ENCODE assay signal across 23 cellular contexts in the genomic region with DNA sequence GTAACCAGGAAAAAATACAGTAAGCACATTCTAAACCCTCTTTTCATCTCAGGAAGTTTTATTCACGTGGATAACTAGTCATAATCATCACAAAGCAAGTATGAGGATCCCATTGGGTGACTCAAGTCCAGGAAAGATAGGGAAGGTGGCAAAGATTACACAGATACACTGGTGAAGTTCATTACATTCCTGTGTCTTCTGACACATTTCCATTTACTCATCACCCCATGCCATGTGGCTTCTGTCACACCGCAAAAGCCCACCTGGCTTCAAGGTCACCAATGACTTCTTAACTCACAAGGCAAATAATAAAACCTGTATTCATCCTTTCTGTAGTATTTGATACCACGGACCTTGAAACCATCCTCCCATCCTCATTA. TPM values are rescaled to one million over a fixed set of nuclear protein-coding genes. Genes with fewer than 3 reads are reported as not detected.
DNase-seq lines count a peak whose midpoint lies in the region; ATAC-seq and TF ChIP-seq lines count a peak whose summit lies in the region.
"Had no signal": no experiment of that assay in that cellular context is flagged by ENCODE, and none has a peak within 500 bp of the region (broad histone marks: within the 10 kb centered on the region; RNA-seq: fewer than 3 reads in every experiment).

No MANE protein-coding gene starts in this region.

- H3K27ac Mint-ChIP-seq in mesothelial cell of epicardium, result peak overlapping the region; percentile 96
- H3K27ac Mint-ChIP-seq: activated CD8-positive, alpha-beta T cell treated with anti-CD3 and anti-CD28 coated beads for 36 hours; CD8-positive, alpha-beta memory T cell; T-helper 1 cell treated with Interleukin-12 subunit alpha and Interleukin-12 subunit beta and Interleukin-4 antibody, amounts not matched to agents 30 μg/mL and 1 μg/mL, for 36 hours; WTC11 had no signal

- no peak for TF ChIP-seq POLR2A in uterus (IDR thresholded peaks at IDR 0.05)

- peak overlapping the region; percentile 84 for H3K27ac ChIP-seq in OCI-LY1 (ENCODE audit: low read depth, low read length, poor library complexity, severe bottlenecking)
- H3K27ac ChIP-seq in brain microvascular endothelial cell, result peak overlapping the region; percentile 27
- no peak overlapping the region for H3K27ac ChIP-seq in uterus
- H3K27ac ChIP-seq: ascending aorta, vagina had no signal

- H3K36me3 ChIP-seq in OCI-LY1 (ENCODE audit: insufficient read depth, low read length), result no peaks in the 10 kb centered on the region
- no peaks in the 10 kb centered on the region for H3K36me3 ChIP-seq in brain microvascular endothelial cell (replicated peaks)
- H3K36me3 ChIP-seq in uterus, result no peaks in the 10 kb centered on the region
- H3K36me3 ChIP-seq: ascending aorta, vagina had no signal

- H3K27me3 Mint-ChIP-seq in mesothelial cell of epicardium (ENCODE audit: low read depth), result no peaks in the 10 kb centered on the region

- H3K9me3 ChIP-seq in OCI-LY1 (ENCODE audit: low read length) (no peaks in the 10 kb centered on the region), uterus (no peaks in the 10 kb centered on the region)
- H3K9me3 ChIP-seq: ascending aorta, vagina had no signal

- TF ChIP-seq CTCF in OCI-LY1 (IDR thresholded peaks at IDR 0.05; ENCODE audit: low read length) (no peak), brain microvascular endothelial cell (IDR thresholded peaks at IDR 0.05; ENCODE audit: low read depth, low read length, missing control alignments) (no peak), mesothelial cell of epicardium (IDR thresholded peaks at IDR 0.05; ENCODE audit: unreplicated experiment) (no peak), GM13977 (IDR thresholded peaks at IDR 0.05; ENCODE audit: extremely low read depth, insufficient read depth, missing control alignments) (no peak), uterus (IDR thresholded peaks at IDR 0.05) (no peak)

- peaks cover 2% of the 10 kb centered on the region for H3K36me3 Mint-ChIP-seq in mesothelial cell of epicardium
- H3K36me3 Mint-ChIP-seq: CD8-positive, alpha-beta memory T cell; IgD-negative memory B cell had no signal

- H3K27me3 ChIP-seq in OCI-LY1 (ENCODE audit: insufficient read depth, low read length), result no peaks in the 10 kb centered on the region
- no peaks in the 10 kb centered on the region for H3K27me3 ChIP-seq in brain microvascular endothelial cell (replicated peaks)
- no peaks in the 10 kb centered on the region for H3K27me3 ChIP-seq in uterus
- H3K27me3 ChIP-seq: ascending aorta, vagina had no signal

- H3K4me3 Mint-ChIP-seq in mesothelial cell of epicardium, result no peak overlapping the region
- H3K4me3 Mint-ChIP-seq: activated CD8-positive, alpha-beta T cell treated with anti-CD3 and anti-CD28 coated beads for 36 hours; CD8-positive, alpha-beta memory T cell; IgD-negative memory B cell; T-helper 1 cell treated with Interleukin-12 subunit alpha and Interleukin-12 subunit beta and Interleukin-4 antibody, amounts not matched to agents 30 μg/mL and 1 μg/mL, for 36 hours; WTC11 had no signal

- intact Hi-C loops in uterus (cut with DNase I; ENCODE audit: low total_unique reads), result no loop called here

- no peak overlapping the region for H2AFZ ChIP-seq in OCI-LY1 (ENCODE audit: low read length)

- in situ Hi-C loops in brain microvascular endothelial cell (cut with HindIII; ENCODE audit: low pct_ligation_motif_present, low sequenced_read_pairs) (loop anchor here (25.0 kb wide), 1 partner anchor 728 kb away; the partner anchor contains the start of gene HS3ST3B1), GM13977 (cut with MboI; ENCODE audit: low pct_unique_long_range_greater_than_20kb, low sequenced_read_pairs, unreplicated experiment) (loop anchor here (25.0 kb wide), 3 partner anchors 103 to 1353 kb away; partner anchors contain the start of gene HS3ST3B1)

- H3K4me1 ChIP-seq in OCI-LY1 (ENCODE audit: insufficient read depth, low read length, severe bottlenecking) (peaks cover 27% of the 10 kb centered on the region), uterus (no peaks in the 10 kb centered on the region)
- H3K4me1 ChIP-seq: ascending aorta had no signal

- H3K79me2 ChIP-seq in OCI-LY1 (ENCODE audit: insufficient read depth, low read length), result no peaks in the 10 kb centered on the region

- DNase-seq in EH (ENCODE audit: low read depth), result peak; percentile 54
- DNase-seq in brain microvascular endothelial cell, result peak; percentile 52
- DNase-seq in mesothelial cell of epicardium (ENCODE audit: low spot score in 2 of 2, unreplicated experiment in 2 of 2), result no peak
- no peak for DNase-seq in GM13977 (ENCODE audit: low spot score)
- DNase-seq in uterus, result no peak
- DNase-seq: activated CD8-positive, alpha-beta T cell treated with anti-CD3 and anti-CD28 coated beads for 36 hours; activated naive CD4-positive, alpha-beta T cell treated with anti-CD3 and anti-CD28 coated beads, Interleukin-2, amount 50 U/mL, for 16 hours; activated T-cell treated with anti-CD3 and anti-CD28 coated beads, Interleukin-2, amount 50 U/mL, for 1 hour; CD8-positive, alpha-beta memory T cell; DMS79; effector memory CD4-positive, alpha-beta T cell; MV-4-11; NCI-H2029; Right ventricle myocardium superior; stimulated activated CD8-positive, alpha-beta memory T cell treated with anti-CD3 and anti-CD28 coated beads, Interleukin-4, amount 100 ng/mL, for 48 hours had no signal

- H4K20me1 ChIP-seq in OCI-LY1 (ENCODE audit: insufficient read depth, low read length), result no peaks in the 10 kb centered on the region

- H3K4me3 ChIP-seq in OCI-LY1 (ENCODE audit: low read depth, low read length, poor library complexity, severe bottlenecking) (no peak overlapping the region), brain microvascular endothelial cell (ENCODE audit: low read depth, low read length) (no peak overlapping the region), uterus (no peak overlapping the region)
- H3K4me3 ChIP-seq: ascending aorta, vagina had no signal

- H3K4me2 ChIP-seq in OCI-LY1 (ENCODE audit: low read length), result no peak overlapping the region

- no peaks in the 10 kb centered on the region for H3K9me2 ChIP-seq in OCI-LY1 (ENCODE audit: low read depth, low read length)

- peaks cover 59% of the 10 kb centered on the region for H3K4me1 Mint-ChIP-seq in mesothelial cell of epicardium
- H3K4me1 Mint-ChIP-seq: CD8-positive, alpha-beta memory T cell; IgD-negative memory B cell had no signal

- peaks cover 7% of the 10 kb centered on the region for H3K9me3 Mint-ChIP-seq in mesothelial cell of epicardium
- H3K9me3 Mint-ChIP-seq: activated CD8-positive, alpha-beta T cell treated with anti-CD3 and anti-CD28 coated beads for 36 hours; CD8-positive, alpha-beta memory T cell; IgD-negative memory B cell; T-helper 1 cell treated with Interleukin-12 subunit alpha and Interleukin-12 subunit beta and Interleukin-4 antibody, amounts not matched to agents 30 μg/mL and 1 μg/mL, for 36 hours had no signal

- H3F3A ChIP-seq in OCI-LY1 (ENCODE audit: insufficient read depth, low read length), result no peaks in the 10 kb centered on the region

- no peak for ATAC-seq in HG03196 (IDR thresholded peaks at IDR 0.05; ENCODE audit: unreplicated experiment)
- ATAC-seq in GM21825 (IDR thresholded peaks at IDR 0.05; ENCODE audit: unreplicated experiment), result no peak
- ATAC-seq: activated CD8-positive, alpha-beta T cell treated with anti-CD3 and anti-CD28 coated beads for 36 hours; WTC11 had no signal

- no peak overlapping the region for H3K9ac ChIP-seq in OCI-LY1 (ENCODE audit: low read length)

RNA-seq across cellular contexts. Expression of gene HS3ST3A1, which starts 17.0 kb away (rescaled TPM):
- 8.8 to 10.2 TPM (median 10.2 TPM) in 3 replicates for total RNA-seq in mesothelial cell of epicardium
- 1 to 10 TPM in 3 of 4 donors, not detected in 1; 2.1 to 7.7 (median 5.0) TPM for total RNA-seq in uterus
- total RNA-seq: ascending aorta; CD8-positive, alpha-beta memory T cell had no signal

Comparison
In these comparisons a context has a peak if more than half of its experiments do, and no peak if none do; other contexts are left out.
1. DNase-seq: peak in EH (single experiment) and brain microvascular endothelial cell (single experiment); none in mesothelial cell of epicardium (0 of 2), GM13977 (single experiment) and uterus (0 of 2).
2. H3K27ac ChIP-seq: peak in OCI-LY1 (single experiment) and brain microvascular endothelial cell (single experiment); none in uterus (0 of 2).